In genomic region chr5:176152933-176153317, GRCh38 we compare ENCODE assay signal across 20 cellular contexts.
"Had no signal": no experiment of that assay in that cellular context is flagged by ENCODE, and none has a peak within 500 bp of the region (broad histone marks: within the 10 kb centered on the region; RNA-seq: fewer than 3 reads in every experiment).

No MANE protein-coding gene starts in this region.

- H3K4me1 ChIP-seq: heart left ventricle, left ventricle myocardium inferior, lower lobe of right lung had no signal

- H3K36me3 ChIP-seq: heart left ventricle, left ventricle myocardium inferior, lower lobe of right lung, ovary had no signal

- H3K36me3 Mint-ChIP-seq: memory B cell, naive B cell had no signal

- H3K27ac Mint-ChIP-seq: memory B cell had no signal

- H3K4me1 Mint-ChIP-seq: memory B cell, naive B cell had no signal

- H3K27me3 ChIP-seq: ovary had no signal

- FAIRE-seq: endometrium, frontal cortex, keratinocyte had no signal

- H3K9me3 ChIP-seq: heart left ventricle, left ventricle myocardium inferior, lower lobe of right lung, ovary had no signal

- H3K4me3 ChIP-seq: dorsolateral prefrontal cortex, heart left ventricle, left ventricle myocardium inferior, lower lobe of right lung, ovary, smooth muscle cell had no signal

- ATAC-seq: esophagus mucosa, heart left ventricle, lower lobe of right lung had no signal

- H3K4me3 Mint-ChIP-seq: memory B cell, naive B cell had no signal

- DNase-seq: cortex of kidney; dorsolateral prefrontal cortex; effector CD8-positive, alpha-beta T cell; heart left ventricle; hippocampal formation; left ventricle myocardium inferior; lower lobe of right lung; naive B cell; nucleus accumbens; right cardiac atrium; stimulated activated CD4-positive, alpha-beta T cell treated with anti-CD3 and anti-CD28 coated beads, Interleukin-2, amount 100 ng/mL, for 48 hours; stimulated activated naive CD4-positive, alpha-beta T cell treated with Interleukin-2 at 50 U/mL for 16 hours; trophoblast cell had no signal

- H3K4me2 ChIP-seq: smooth muscle cell had no signal

- H3K27ac ChIP-seq: dorsolateral prefrontal cortex, heart left ventricle, left ventricle myocardium inferior, lower lobe of right lung had no signal
